15 cellular contexts compared by ENCODE assay signal in genomic region chr22:36998620-36999351, GRCh38. TPM values are rescaled to one million over a fixed set of nuclear protein-coding genes. Genes with fewer than 3 reads are reported as not detected.
A peak's percentile ranks its signal among the peaks of the same experiment; 100 is the strongest.
DNase-seq lines count a peak whose midpoint lies in the region; ATAC-seq and TF ChIP-seq lines count a peak whose summit lies in the region.
"Had no signal": no experiment of that assay in that cellular context is flagged by ENCODE, and none has a peak within 500 bp of the region (broad histone marks: within the 10 kb centered on the region; RNA-seq: fewer than 3 reads in every experiment).

No MANE protein-coding gene starts in this region.

- H3K27me3 ChIP-seq in heart right ventricle, result peaks cover 0 to 6% (median 0%) of the 10 kb centered on the region in 7 donors

- no peaks in the 10 kb centered on the region for H3K4me1 ChIP-seq in heart right ventricle

- no peaks in the 10 kb centered on the region for H3K36me3 ChIP-seq in heart right ventricle
- H3K36me3 ChIP-seq: thoracic aorta had no signal

- H3K27ac Mint-ChIP-seq in stimulated activated memory B cell treated with anti-CD40 and anti-IgM and Interleukin-4, amounts not matched to agents 10 μg/mL and 1 μg/mL and 100 μg/mL, for 72 hours, result no peak overlapping the region
- H3K27ac Mint-ChIP-seq: activated naive CD8-positive, alpha-beta T cell treated with anti-CD3 and anti-CD28 coated beads, Interleukin-2, amount 50 U/mL, for 24 hours had no signal

- no peaks in the 10 kb centered on the region for H3K9me3 Mint-ChIP-seq in stimulated activated memory B cell treated with anti-CD40 and anti-IgM and Interleukin-4, amounts not matched to agents 10 μg/mL and 1 μg/mL and 100 μg/mL, for 72 hours
- H3K9me3 Mint-ChIP-seq: activated naive CD8-positive, alpha-beta T cell treated with anti-CD3 and anti-CD28 coated beads, Interleukin-2, amount 50 U/mL, for 24 hours had no signal

- 75 to 80% methylated on average over 9 of the region's 9 CpGs for WGBS in heart right ventricle, 2 donors

- no peaks in the 10 kb centered on the region for H3K36me3 Mint-ChIP-seq in stimulated activated memory B cell treated with anti-CD40 and anti-IgM and Interleukin-4, amounts not matched to agents 10 μg/mL and 1 μg/mL and 100 μg/mL, for 72 hours

- no peak for TF ChIP-seq CTCF in heart right ventricle (IDR thresholded peaks at IDR 0.05)

- no peak overlapping the region for H3K4me3 ChIP-seq in heart right ventricle
- H3K4me3 ChIP-seq: thoracic aorta had no signal

- TF ChIP-seq POLR2A in GM18505 (IDR thresholded peaks at IDR 0.05; ENCODE audit: borderline replicate concordance, extremely low read depth, insufficient read depth, insufficient read length), result no peak

- H3K4me1 Mint-ChIP-seq in stimulated activated memory B cell treated with anti-CD40 and anti-IgM and Interleukin-4, amounts not matched to agents 10 μg/mL and 1 μg/mL and 100 μg/mL, for 72 hours, result no peaks in the 10 kb centered on the region
- H3K4me1 Mint-ChIP-seq: activated naive CD8-positive, alpha-beta T cell treated with anti-CD3 and anti-CD28 coated beads, Interleukin-2, amount 50 U/mL, for 24 hours had no signal

- DNase-seq in stimulated activated CD4-positive, alpha-beta T cell treated with anti-CD3 and anti-CD28 coated beads, Interleukin-1b, Interleukin-23, amount 100 ng/mL, for 48 hours, result peak; percentile 32
- DNase-seq in stimulated activated CD4-positive, alpha-beta T cell treated with anti-CD3 and anti-CD28 coated beads, Interleukin-4, amount 100 ng/mL, for 4 hours, result no peak
- peak; percentile 37 for DNase-seq in OCI-M1 (lab: John Stamatoyannopoulos, UW)
- no peak for DNase-seq in heart right ventricle
- DNase-seq: activated CD4-positive, CD25-positive, alpha-beta regulatory T cell treated with anti-CD3 and anti-CD28 coated beads, Interleukin-2, amount 50 U/mL, for 72 hours; activated naive CD8-positive, alpha-beta T cell treated with anti-CD3 and anti-CD28 coated beads, Interleukin-2, amount 50 U/mL, for 24 hours; GDM1; NCI-H446 treated with DMSO at 0.1 percent for 48 hours; retina; SIG-M5 had no signal

- peak; percentile 79 for ATAC-seq in esophagus mucosa
- ATAC-seq in HG02623 (IDR thresholded peaks at IDR 0.05; ENCODE audit: unreplicated experiment), result no peak
- no peak for ATAC-seq in GM18505 (IDR thresholded peaks at IDR 0.05; ENCODE audit: unreplicated experiment)
- no peak for ATAC-seq in stimulated activated memory B cell treated with anti-CD40 and anti-IgM and Interleukin-4, amounts not matched to agents 10 μg/mL and 1 μg/mL and 100 μg/mL, for 72 hours
- no peak for ATAC-seq in heart right ventricle
- ATAC-seq: activated naive CD8-positive, alpha-beta T cell treated with anti-CD3 and anti-CD28 coated beads, Interleukin-2, amount 50 U/mL, for 24 hours had no signal

- no peaks in the 10 kb centered on the region for H3K9me3 ChIP-seq in heart right ventricle
- H3K9me3 ChIP-seq: thoracic aorta had no signal

- no peak overlapping the region for H3K27ac ChIP-seq in heart right ventricle
- H3K27ac ChIP-seq: thoracic aorta had no signal

- intact Hi-C loops in heart right ventricle (cut with DNase I), result no loop called here

- H3K4me3 Mint-ChIP-seq in stimulated activated memory B cell treated with anti-CD40 and anti-IgM and Interleukin-4, amounts not matched to agents 10 μg/mL and 1 μg/mL and 100 μg/mL, for 72 hours, result no peak overlapping the region
- H3K4me3 Mint-ChIP-seq: activated naive CD8-positive, alpha-beta T cell treated with anti-CD3 and anti-CD28 coated beads, Interleukin-2, amount 50 U/mL, for 24 hours had no signal

- H3K27me3 Mint-ChIP-seq in stimulated activated memory B cell treated with anti-CD40 and anti-IgM and Interleukin-4, amounts not matched to agents 10 μg/mL and 1 μg/mL and 100 μg/mL, for 72 hours, result peaks cover 40% of the 10 kb centered on the region

RNA-seq across cellular contexts. Expression of gene TST, which starts 20.5 kb away (rescaled TPM):
- 83.2 TPM for total RNA-seq in esophagus mucosa
- 10 to 100 TPM; 34.1 to 87.4 (median 44.5) TPM for total RNA-seq in heart right ventricle
- 10 to 100 TPM; 72.5 to 74.8 TPM for polyA plus RNA-seq in heart right ventricle

RNA-seq across cellular contexts. Expression of gene MPST, which starts 20.8 kb away (rescaled TPM):
- total RNA-seq in esophagus mucosa (78.0 TPM), heart right ventricle (10 to 100 TPM; 27.1 to 81.2 (median 42.0) TPM)
- 100 to 1,000 TPM; 160 to 192 TPM for polyA plus RNA-seq in heart right ventricle

RNA-seq across cellular contexts. Expression of gene KCTD17, which starts 52.8 kb away (rescaled TPM):
- total RNA-seq in esophagus mucosa (3.9 TPM), heart right ventricle (10 to 100 TPM in 7 of 10 donors, 1 to 10 TPM in 3; 6.9 to 49.2 (median 13.8) TPM)
- 10 to 100 TPM; 17.6 to 17.8 TPM for polyA plus RNA-seq in heart right ventricle

Comparison
In these comparisons a context has a peak if more than half of its experiments do, and no peak if none do; other contexts are left out.
1. DNase-seq: peak in stimulated activated CD4-positive, alpha-beta T cell treated with anti-CD3 and anti-CD28 coated beads, Interleukin-1b, Interleukin-23, amount 100 ng/mL, for 48 hours (single experiment) and OCI-M1 (single experiment); none in stimulated activated CD4-positive, alpha-beta T cell treated with anti-CD3 and anti-CD28 coated beads, Interleukin-4, amount 100 ng/mL, for 4 hours (0 of 2) and heart right ventricle (0 of 2).